In the genomic region with DNA sequence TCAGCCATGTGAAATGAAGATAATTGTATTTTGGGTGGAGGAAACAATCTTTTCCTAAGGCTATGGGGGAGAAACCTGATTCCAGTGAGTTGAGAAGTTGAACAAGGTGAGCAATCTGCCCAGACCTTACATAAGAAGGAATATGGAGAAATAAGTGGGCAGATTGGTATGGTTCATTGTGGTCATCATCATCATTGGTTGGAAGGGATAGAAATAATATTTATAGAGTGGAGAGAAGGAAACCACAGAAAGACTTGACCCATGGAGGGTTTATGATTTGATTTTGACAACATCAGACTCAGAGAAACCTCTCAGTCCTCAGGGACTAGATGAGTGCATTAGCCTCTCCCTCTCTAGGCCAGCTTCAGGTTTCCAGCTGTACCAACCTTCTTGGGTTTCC, we compare ENCODE assay signal across 24 cellular contexts.
"Had no signal": no experiment of that assay in that cellular context is flagged by ENCODE, and none has a peak within 500 bp of the region (broad histone marks: within the 10 kb centered on the region; RNA-seq: fewer than 3 reads in every experiment).

No MANE protein-coding gene starts in this region.

- H3K27ac ChIP-seq: SJSA1, SK-N-MC had no signal

- DNase-seq: Kasumi-1, KG1, MV-4-11, NCI-H1048, NCI-H1105, NCI-H1417, NCI-H1436 treated with DMSO at 0.1 percent for 48 hours, NCI-H1694, NCI-H187 treated with DMSO at 0.1 percent for 48 hours, NCI-H2029 treated with DMSO at 0.1 percent for 48 hours, NCI-H2171, NCI-H226, NCI-H446, NCI-H510A, NCI-H524 treated with DMSO at 0.1 percent for 48 hours, NCI-H69, NCI-H774, Right ventricle myocardium superior, RPMI8226, SIG-M5 had no signal

- H3K4me3 ChIP-seq: SJSA1, SK-N-MC had no signal

- H3K4me1 ChIP-seq: SJSA1 had no signal

- FAIRE-seq: HTR-8/SVneo, RCC 7860 had no signal

- H3K36me3 ChIP-seq: SJSA1 had no signal

- H3K27me3 ChIP-seq: SJSA1 had no signal

- H3K9me3 ChIP-seq: SJSA1 had no signal
